Comparison of ENCODE assay signal across 31 cellular contexts in the genomic region with DNA sequence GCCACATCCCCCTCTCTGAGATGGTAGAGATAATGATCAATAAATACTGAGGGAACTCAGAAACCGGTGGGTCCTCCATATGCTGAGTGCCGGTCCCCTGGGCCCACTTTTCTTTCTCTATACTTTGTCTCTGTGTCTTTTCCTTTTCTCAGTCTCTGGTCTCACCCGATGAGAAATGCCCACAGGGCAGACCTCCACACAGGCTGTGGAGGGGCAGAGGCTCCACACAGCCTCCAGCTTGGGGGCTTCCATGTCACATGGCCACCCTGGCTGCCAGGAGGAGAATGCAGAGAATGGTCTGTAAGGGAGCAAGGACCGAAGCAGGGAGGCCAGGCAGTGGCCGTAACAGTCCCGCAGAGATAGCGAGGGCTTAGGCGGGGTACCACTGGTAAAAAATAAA.
"Had no signal": no experiment of that assay in that cellular context is flagged by ENCODE, and none has a peak within 500 bp of the region (broad histone marks: within the 10 kb centered on the region; RNA-seq: fewer than 3 reads in every experiment).

No MANE protein-coding gene starts in this region.

- H3K27me3 Mint-ChIP-seq: activated CD4-positive, alpha-beta memory T cell treated with anti-CD3 and anti-CD28 coated beads, Interleukin-2, amount 10 ng/mL, durations not matched to agents 7 days and 5 days had no signal

- H3K27me3 ChIP-seq: ascending aorta, cardiac muscle cell, SJCRH30 had no signal

- H3K36me3 ChIP-seq: ascending aorta, cardiac muscle cell, SJCRH30 had no signal

- H3K9ac ChIP-seq: KMS-11 had no signal

- H3K4me1 ChIP-seq: ascending aorta, SJCRH30 had no signal

- H3K9me3 ChIP-seq: ascending aorta had no signal

- DNase-seq: activated CD4-positive, alpha-beta memory T cell treated with anti-CD3 and anti-CD28 coated beads, Interleukin-2, amount 10 ng/mL, durations not matched to agents 7 days and 5 days; activated CD4-positive, alpha-beta T cell treated with anti-CD3 and anti-CD28 coated beads for 36 hours; activated CD4-positive, alpha-beta T cell treated with anti-CD3 and anti-CD28 coated beads, Interleukin-2, amount 50 U/mL, for 1 hour; activated CD8-positive, alpha-beta memory T cell treated with anti-CD3 and anti-CD28 coated beads for 24 hours; activated CD8-positive, alpha-beta memory T cell treated with anti-CD3 and anti-CD28 coated beads, Interleukin-2, amount 10 ng/mL, durations not matched to agents 7 days and 5 days; activated CD8-positive, alpha-beta memory T cell treated with anti-CD3 and anti-CD28 coated beads, Interleukin-2, amount 50 U/mL, for 48 hours; activated gamma-delta T cell; activated naive CD4-positive, alpha-beta T cell treated with anti-CD3 and anti-CD28 coated beads for 36 hours; activated naive CD8-positive, alpha-beta T cell treated with anti-CD3 and anti-CD28 coated beads for 36 hours; activated T-cell treated with anti-CD3 and anti-CD28 coated beads, Interleukin-2, amount 50 U/mL, for 1 hour; activated T-cell treated with anti-CD3 and anti-CD28 coated beads, Interleukin-2, amount 50 U/mL, for 72 hours; amygdala; MM.1S; MV-4-11; NCI-H1092; NCI-H1436 treated with DMSO at 0.1 percent for 48 hours; NCI-H1694 treated with DMSO at 0.1 percent for 48 hours; NCI-H2029; NCI-H345; NCI-H524 treated with DMSO at 0.1 percent for 48 hours; SHP77; SJCRH30; T1000 had no signal

- H3K4me1 Mint-ChIP-seq: activated CD4-positive, alpha-beta memory T cell treated with anti-CD3 and anti-CD28 coated beads, Interleukin-2, amount 10 ng/mL, durations not matched to agents 7 days and 5 days; activated CD4-positive, alpha-beta T cell treated with anti-CD3 and anti-CD28 coated beads for 36 hours; activated CD8-positive, alpha-beta memory T cell treated with anti-CD3 and anti-CD28 coated beads, Interleukin-2, amount 10 ng/mL, durations not matched to agents 7 days and 5 days; activated naive CD8-positive, alpha-beta T cell treated with anti-CD3 and anti-CD28 coated beads for 36 hours; activated T-helper 17 cell treated with anti-CD3 and anti-CD28 coated beads, Interleukin-2, amount 50 U/mL, for 72 hours; central memory CD8-positive, alpha-beta T cell had no signal

- H3K4me3 Mint-ChIP-seq: activated CD4-positive, alpha-beta memory T cell treated with anti-CD3 and anti-CD28 coated beads, Interleukin-2, amount 10 ng/mL, durations not matched to agents 7 days and 5 days; activated CD4-positive, alpha-beta T cell treated with anti-CD3 and anti-CD28 coated beads for 36 hours; activated CD8-positive, alpha-beta memory T cell treated with anti-CD3 and anti-CD28 coated beads, Interleukin-2, amount 10 ng/mL, durations not matched to agents 7 days and 5 days; activated naive CD4-positive, alpha-beta T cell treated with anti-CD3 and anti-CD28 coated beads for 36 hours; activated naive CD8-positive, alpha-beta T cell treated with anti-CD3 and anti-CD28 coated beads for 36 hours; activated T-cell treated with anti-CD3 and anti-CD28 coated beads, Interleukin-2, amount 50 U/mL, for 72 hours; activated T-helper 17 cell treated with anti-CD3 and anti-CD28 coated beads, Interleukin-2, amount 50 U/mL, for 72 hours; central memory CD8-positive, alpha-beta T cell had no signal

- H3K4me2 ChIP-seq: KMS-11 had no signal

- ATAC-seq: activated CD4-positive, alpha-beta T cell treated with anti-CD3 and anti-CD28 coated beads for 36 hours; activated CD4-positive, CD25-positive, alpha-beta regulatory T cell treated with anti-CD3 and anti-CD28 coated beads, Interleukin-2, amount 50 U/mL, for 24 hours; activated CD8-positive, alpha-beta memory T cell treated with anti-CD3 and anti-CD28 coated beads, Interleukin-2, amount 10 ng/mL, durations not matched to agents 7 days and 5 days; activated T-cell treated with anti-CD3 and anti-CD28 coated beads, Interleukin-2, amount 50 U/mL, for 72 hours; activated T-helper 17 cell treated with anti-CD3 and anti-CD28 coated beads, Interleukin-2, amount 50 U/mL, for 72 hours; Panc1 had no signal

- H3K27ac Mint-ChIP-seq: activated CD4-positive, alpha-beta memory T cell treated with anti-CD3 and anti-CD28 coated beads, Interleukin-2, amount 10 ng/mL, durations not matched to agents 7 days and 5 days; activated CD4-positive, alpha-beta T cell treated with anti-CD3 and anti-CD28 coated beads for 36 hours; activated CD8-positive, alpha-beta memory T cell treated with anti-CD3 and anti-CD28 coated beads, Interleukin-2, amount 10 ng/mL, durations not matched to agents 7 days and 5 days; activated naive CD4-positive, alpha-beta T cell treated with anti-CD3 and anti-CD28 coated beads for 36 hours; activated naive CD8-positive, alpha-beta T cell treated with anti-CD3 and anti-CD28 coated beads for 36 hours; activated T-cell treated with anti-CD3 and anti-CD28 coated beads, Interleukin-2, amount 50 U/mL, for 72 hours; activated T-helper 17 cell treated with anti-CD3 and anti-CD28 coated beads, Interleukin-2, amount 50 U/mL, for 72 hours had no signal

- H3K27ac ChIP-seq: ascending aorta, cardiac muscle cell, KMS-11, SJCRH30, SK-N-MC had no signal

- H3K36me3 Mint-ChIP-seq: activated CD8-positive, alpha-beta memory T cell treated with anti-CD3 and anti-CD28 coated beads, Interleukin-2, amount 10 ng/mL, durations not matched to agents 7 days and 5 days; activated naive CD8-positive, alpha-beta T cell treated with anti-CD3 and anti-CD28 coated beads for 36 hours had no signal

- H3K4me3 ChIP-seq: ascending aorta, cardiac muscle cell, SJCRH30, SK-N-MC had no signal
